Comparison of ENCODE assay signal across 9 cellular contexts in genomic region chr5:112417931-112418358, GRCh38. TPM values are rescaled to one million over a fixed set of nuclear protein-coding genes. Genes with fewer than 3 reads are reported as not detected.
A peak's percentile ranks its signal among the peaks of the same experiment; 100 is the strongest.
DNase-seq lines count a peak whose midpoint lies in the region; ATAC-seq lines count a peak whose summit lies in the region.
"Had no signal": no experiment of that assay in that cellular context is flagged by ENCODE, and none has a peak within 500 bp of the region (broad histone marks: within the 10 kb centered on the region; RNA-seq: fewer than 3 reads in every experiment).

No MANE protein-coding gene starts in this region.

- peak overlapping the region; percentile 85 for H3K4me3 Mint-ChIP-seq in T-helper 17 cell

- no peaks in the 10 kb centered on the region for H3K36me3 ChIP-seq in duodenal mucosa (ENCODE audit: control insufficient read depth in 1 of 2, insufficient read depth in 2 of 2, low read length in 2 of 2)

- H3K27ac Mint-ChIP-seq in T-helper 17 cell: peak overlapping the region; percentile 74

- H3K36me3 Mint-ChIP-seq in T-helper 17 cell (ENCODE audit: low read depth): peaks cover 5% of the 10 kb centered on the region

- H3K4me3 ChIP-seq in duodenal mucosa (ENCODE audit: low read depth in 1 of 2, low read length in 2 of 2): peak overlapping the region; percentile 81 to 94

- H3K4me1 ChIP-seq in duodenal mucosa (ENCODE audit: control insufficient read depth in 1 of 2, insufficient read depth in 2 of 2, low read length in 2 of 2): peaks cover 0 to 10% of the 10 kb centered on the region in 2 donors

- H3K9me3 ChIP-seq in T-helper 17 cell (ENCODE audit: control insufficient read depth, low read length, poor library complexity, severe bottlenecking) (no peaks in the 10 kb centered on the region), duodenal mucosa (ENCODE audit: control insufficient read depth in 1 of 2, low read length in 2 of 2) (no peaks in the 10 kb centered on the region)

- H3K27me3 Mint-ChIP-seq in T-helper 17 cell: peaks cover 59% of the 10 kb centered on the region

- H3K9ac ChIP-seq in duodenal mucosa (ENCODE audit: low read depth in 1 of 2, low read length in 2 of 2): peak overlapping the region; percentile 9 to 59

- peaks cover 10% of the 10 kb centered on the region for H3K4me1 Mint-ChIP-seq in T-helper 17 cell

- DNase-seq in NCI-H526 (lab: John Stamatoyannopoulos, UW) (peak; percentile 7 to 12), NCI-H526 treated with DMSO at 0.1 percent for 48 hours (lab: John Stamatoyannopoulos, UW) (no peak), T-helper 17 cell (peak in 1 of 3 donors; percentile 16), lung microvascular endothelial cell (ENCODE audit: low read depth in 2 of 2) (peak; percentile 59 to 70)
- peak; percentile 63 for DNase-seq in stimulated activated CD8-positive, alpha-beta memory T cell treated with anti-CD3 and anti-CD28 coated beads, Interleukin-4, amount 100 ng/mL, for 48 hours
- DNase-seq: DND-41 had no signal

- H3K27ac ChIP-seq in duodenal mucosa (ENCODE audit: low read depth, low read length): peak overlapping the region; percentile 14

- peaks cover 0 to 9% of the 10 kb centered on the region in 2 donors for H3K27me3 ChIP-seq in duodenal mucosa (ENCODE audit: control insufficient read depth in 1 of 2, insufficient read depth in 2 of 2, low read length in 2 of 2)

- peak; percentile 36 for ATAC-seq in HG03025 (IDR thresholded peaks at IDR 0.05; ENCODE audit: low FRiP score, unreplicated experiment)
- peak; percentile 76 for ATAC-seq in T-helper 17 cell
- no peak for ATAC-seq in HG03457 (IDR thresholded peaks at IDR 0.05; ENCODE audit: unreplicated experiment)

RNA-seq across cellular contexts. Expression of gene EPB41L4A, which starts 1.1 kb away (rescaled TPM):
- total RNA-seq in T-helper 17 cell (1 to 10 TPM in 1 of 2 donors, under 1 TPM in 1; 0.50 to 1.4 TPM), lung microvascular endothelial cell (19.6 and 49.6 TPM in 2 replicates)
